Comparison of ENCODE assay signal across 13 cellular contexts in the genomic region with DNA sequence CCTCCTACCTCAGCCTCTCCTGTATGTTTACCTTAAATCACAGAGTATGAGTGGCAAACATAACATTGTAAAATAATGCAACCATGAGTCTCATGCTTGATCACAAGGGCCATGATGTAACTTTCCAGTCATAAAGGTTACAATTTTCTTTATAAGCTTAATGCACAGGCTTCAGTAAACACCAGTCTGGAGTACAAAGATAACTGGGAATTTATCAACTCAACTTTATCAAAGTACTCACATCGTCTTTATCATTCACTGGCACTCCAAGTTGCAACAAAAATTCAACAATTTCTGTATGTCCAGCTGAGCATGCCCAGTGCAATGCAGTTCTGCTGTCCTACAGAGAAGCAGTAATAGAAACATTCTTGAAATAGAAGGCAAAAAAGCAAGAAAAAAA. TPM values are rescaled to one million over a fixed set of nuclear protein-coding genes. Genes with fewer than 3 reads are reported as not detected.
"Had no signal": no experiment of that assay in that cellular context is flagged by ENCODE, and none has a peak within 500 bp of the region (broad histone marks: within the 10 kb centered on the region; RNA-seq: fewer than 3 reads in every experiment).

No MANE protein-coding gene starts in this region.

- H3K4me1 ChIP-seq: thyroid gland, uterus had no signal

- H3K27ac Mint-ChIP-seq: activated naive CD4-positive, alpha-beta T cell treated with anti-CD3 and anti-CD28 coated beads, Interleukin-2, amount 50 U/mL, for 24 hours had no signal

- H3K4me3 ChIP-seq: breast epithelium, dorsolateral prefrontal cortex, thyroid gland, uterus had no signal

- H3K27me3 ChIP-seq: neutrophil, thyroid gland, uterus had no signal

- H3K9me3 ChIP-seq: breast epithelium, neutrophil, thyroid gland, uterus had no signal

- H3K27ac ChIP-seq: breast epithelium, dorsolateral prefrontal cortex, neutrophil, thyroid gland, uterus had no signal

- H3K36me3 ChIP-seq: breast epithelium, uterus had no signal

- H3K4me3 Mint-ChIP-seq: activated naive CD4-positive, alpha-beta T cell treated with anti-CD3 and anti-CD28 coated beads, Interleukin-2, amount 50 U/mL, for 24 hours had no signal

- FAIRE-seq: frontal cortex had no signal

- DNase-seq: activated CD4-positive, alpha-beta T cell treated with anti-CD3 and anti-CD28 coated beads, Interleukin-2, amount 50 U/mL, for 1 hour; activated T-cell treated with anti-CD3 and anti-CD28 coated beads for 4 hours; dorsolateral prefrontal cortex; mesendoderm; thyroid gland; uterus had no signal

- H3K27me3 Mint-ChIP-seq: activated naive CD4-positive, alpha-beta T cell treated with anti-CD3 and anti-CD28 coated beads, Interleukin-2, amount 50 U/mL, for 24 hours had no signal

- H3K9me3 Mint-ChIP-seq: activated naive CD4-positive, alpha-beta T cell treated with anti-CD3 and anti-CD28 coated beads, Interleukin-2, amount 50 U/mL, for 24 hours had no signal

RNA-seq across cellular contexts. Expression of gene VSIG1, which starts 43.6 kb away (rescaled TPM):
- total RNA-seq: breast epithelium, liver, myocyte, skeletal muscle tissue had no signal
